Comparison of ENCODE assay signal across 10 cellular contexts in genomic region chr6:100153656-100154055, GRCh38.
"Had no signal": no experiment of that assay in that cellular context is flagged by ENCODE, and none has a peak within 500 bp of the region (broad histone marks: within the 10 kb centered on the region; RNA-seq: fewer than 3 reads in every experiment).

No MANE protein-coding gene starts in this region.

- FAIRE-seq: HTR-8/SVneo had no signal

- H3K9me3 Mint-ChIP-seq: HFFc6 had no signal

- H3K4me3 ChIP-seq: HAP-1 had no signal

- H3K27ac ChIP-seq: KMS-11 had no signal

- H3K36me3 ChIP-seq: HAP-1 had no signal

- ATAC-seq: HCT116 had no signal

- H3K4me3 Mint-ChIP-seq: HFFc6 had no signal

- DNase-seq: GOT3, H7, HFFc6, IMR-90, Karpas-422, KBM-7 had no signal

- H3K27ac Mint-ChIP-seq: HFFc6 had no signal

- H3K4me2 ChIP-seq: KMS-11 had no signal

- H3K9ac ChIP-seq: KMS-11 had no signal

- H3K9me3 ChIP-seq: HAP-1 had no signal

- H3K4me1 ChIP-seq: HAP-1 had no signal
